8 cellular contexts compared by ENCODE assay signal in genomic region chrX:153968754-153969124, GRCh38. TPM values are rescaled to one million over a fixed set of nuclear protein-coding genes. Genes with fewer than 3 reads are reported as not detected.
A peak's percentile ranks its signal among the peaks of the same experiment; 100 is the strongest.
DNase-seq lines count a peak whose midpoint lies in the region; ATAC-seq lines count a peak whose summit lies in the region.

No MANE protein-coding gene starts in this region.

- H3K36me3 ChIP-seq in KOPT-K1 (ENCODE audit: insufficient read depth, low read length): peaks cover 50% of the 10 kb centered on the region

- H3K27me3 Mint-ChIP-seq in activated T-helper 17 cell treated with anti-CD3 and anti-CD28 coated beads, Interleukin-2, amount 50 U/mL, for 72 hours: no peaks in the 10 kb centered on the region

- DNase-seq in COR-L47 (lab: John Stamatoyannopoulos, UW) (peak; percentile 12), GOT3 (lab: John Stamatoyannopoulos, UW) (no peak), HuH-7 (ENCODE audit: low spot score) (no peak), OCI-M2 (lab: John Stamatoyannopoulos, UW; ENCODE audit: unreplicated experiment) (no peak)

- H3K27ac Mint-ChIP-seq in activated T-helper 17 cell treated with anti-CD3 and anti-CD28 coated beads, Interleukin-2, amount 50 U/mL, for 72 hours: peak overlapping the region; percentile 61

- H3K4me3 Mint-ChIP-seq in activated T-helper 17 cell treated with anti-CD3 and anti-CD28 coated beads, Interleukin-2, amount 50 U/mL, for 72 hours: peak overlapping the region; percentile 90

- H3K9me3 ChIP-seq in KOPT-K1 (ENCODE audit: insufficient read depth, low read length, poor library complexity, severe bottlenecking) (no peaks in the 10 kb centered on the region), iPS-18c (ENCODE audit: control insufficient read depth, insufficient read depth, low read length) (no peaks in the 10 kb centered on the region)

- no peaks in the 10 kb centered on the region for H3K9me3 Mint-ChIP-seq in activated T-helper 17 cell treated with anti-CD3 and anti-CD28 coated beads, Interleukin-2, amount 50 U/mL, for 72 hours

- H3K4me3 ChIP-seq in iPS-18c (ENCODE audit: insufficient read depth, low read depth, low read length): peak overlapping the region; percentile 77

- H3K36me3 Mint-ChIP-seq in activated T-helper 17 cell treated with anti-CD3 and anti-CD28 coated beads, Interleukin-2, amount 50 U/mL, for 72 hours (ENCODE audit: low read depth): peaks cover 64% of the 10 kb centered on the region

- peaks cover 6% of the 10 kb centered on the region for H3K4me1 Mint-ChIP-seq in activated T-helper 17 cell treated with anti-CD3 and anti-CD28 coated beads, Interleukin-2, amount 50 U/mL, for 72 hours

- H3K27ac ChIP-seq in KOPT-K1 (ENCODE audit: low read depth, low read length, poor library complexity, severe bottlenecking): peak overlapping the region; percentile 100
- peak overlapping the region; percentile 64 for H3K27ac ChIP-seq in temporal lobe (ENCODE audit: low read depth, low read length)

- ATAC-seq in activated T-helper 17 cell treated with anti-CD3 and anti-CD28 coated beads, Interleukin-2, amount 50 U/mL, for 72 hours (replicated peaks): no peak

RNA-seq across cellular contexts. Expression of gene HCFC1, which starts 2.9 kb away (rescaled TPM):
- 100 to 1,000 TPM in 1 of 2 donors, 10 to 100 TPM in 1; 85.5 to 134 TPM for total RNA-seq in activated T-helper 17 cell treated with anti-CD3 and anti-CD28 coated beads, Interleukin-2, amount 50 U/mL, for 72 hours
- 20.4 TPM for total RNA-seq in temporal lobe

RNA-seq across cellular contexts. Expression of gene TMEM187, which starts 3.8 kb away (rescaled TPM):
- 1 to 10 TPM; 7.1 to 7.8 TPM for total RNA-seq in activated T-helper 17 cell treated with anti-CD3 and anti-CD28 coated beads, Interleukin-2, amount 50 U/mL, for 72 hours
- 1.7 TPM for total RNA-seq in temporal lobe

RNA-seq across cellular contexts. Expression of gene RENBP, which starts 24.3 kb away (rescaled TPM):
- 1 to 10 TPM; 4.7 to 4.9 TPM for total RNA-seq in activated T-helper 17 cell treated with anti-CD3 and anti-CD28 coated beads, Interleukin-2, amount 50 U/mL, for 72 hours
- total RNA-seq in temporal lobe: 1.5 TPM

RNA-seq across cellular contexts. Expression of gene NAA10, which starts 33.9 kb away (rescaled TPM):
- total RNA-seq in activated T-helper 17 cell treated with anti-CD3 and anti-CD28 coated beads, Interleukin-2, amount 50 U/mL, for 72 hours: 100 to 1,000 TPM in 1 of 2 donors, 10 to 100 TPM in 1; 74.7 to 146 TPM
- 18.7 TPM for total RNA-seq in temporal lobe

RNA-seq across cellular contexts. Expression of gene ARHGAP4, which starts 42.7 kb away (rescaled TPM):
- total RNA-seq in activated T-helper 17 cell treated with anti-CD3 and anti-CD28 coated beads, Interleukin-2, amount 50 U/mL, for 72 hours: 100 to 1,000 TPM; 105 to 147 TPM
- total RNA-seq in temporal lobe: 3.2 TPM
